10 cellular contexts compared by ENCODE assay signal in genomic region chr2:73859721-73860586, GRCh38. TPM values are rescaled to one million over a fixed set of nuclear protein-coding genes. Genes with fewer than 3 reads are reported as not detected.
DNase-seq lines count a peak whose midpoint lies in the region; ATAC-seq and TF ChIP-seq lines count a peak whose summit lies in the region.
"Had no signal": no experiment of that assay in that cellular context is flagged by ENCODE, and none has a peak within 500 bp of the region (broad histone marks: within the 10 kb centered on the region; RNA-seq: fewer than 3 reads in every experiment).

No MANE protein-coding gene starts in this region.

- no peak for ATAC-seq in GM19324 (IDR thresholded peaks at IDR 0.05; ENCODE audit: low FRiP score, unreplicated experiment)

- DNase-seq in AG04450 (ENCODE audit: low read depth, low spot score): peak; percentile 75
- peak; percentile 92 for DNase-seq in LHCN-M2 (ENCODE audit: low read depth)
- DNase-seq in lung microvascular endothelial cell (ENCODE audit: low read depth in 2 of 2): peak; percentile 61 to 86
- DNase-seq in ovary: no peak
- DNase-seq in endodermal cell: no peak
- DNase-seq in iPS-NIHi7 (ENCODE audit: extremely low spot score): no peak
- DNase-seq: DMS 273 treated with DMSO at 0.1 percent for 48 hours, NCI-H1105 had no signal

- no peak for TF ChIP-seq POLR2A in ovary (IDR thresholded peaks at IDR 0.05)

- H3K4me3 ChIP-seq in AG04450 (ENCODE audit: low read depth, low read length): no peak overlapping the region
- no peak overlapping the region for H3K4me3 ChIP-seq in ovary
- H3K4me3 ChIP-seq in endodermal cell (ENCODE audit: low read length): no peak overlapping the region

- no peak for TF ChIP-seq CTCF in AG04450 (IDR thresholded peaks at IDR 0.05; ENCODE audit: low read depth, low read length)
- no peak for TF ChIP-seq CTCF in ovary (IDR thresholded peaks at IDR 0.05)
- no peak for TF ChIP-seq CTCF in endodermal cell (conservative IDR thresholded peaks at IDR 0.05)

- intact Hi-C loops in ovary (cut with DNase I): no loop called here

- WGBS in ovary, 3 donors: 88 to 89% (median 89%) methylated on average over 6 of the region's 6 CpGs
- 96 to 100% methylated on average over 1 to 6 of the region's 6 CpGs for WGBS in endodermal cell (ENCODE audit: insufficient coverage in 1 of 2, insufficient read length in 1 of 2), 2 experiments

- H3K9ac ChIP-seq in endodermal cell (ENCODE audit: extremely low read depth, low read length, poor library complexity, severe bottlenecking): no peak overlapping the region

- no peak for TF ChIP-seq EP300 in ovary (IDR thresholded peaks at IDR 0.05)

- peak overlapping the region; percentile 35 for H3K27ac Mint-ChIP-seq in activated naive CD8-positive, alpha-beta T cell
- H3K27ac Mint-ChIP-seq in endodermal cell: no peak overlapping the region

- H3K36me3 ChIP-seq in ovary (no peaks in the 10 kb centered on the region), endodermal cell (ENCODE audit: control insufficient read depth, insufficient read depth, low read length) (peaks cover 87% of the 10 kb centered on the region)

- no peaks in the 10 kb centered on the region for H3K27me3 ChIP-seq in AG04450 (ENCODE audit: control insufficient read depth, insufficient read depth, low read length)
- H3K27me3 ChIP-seq in ovary: no peaks in the 10 kb centered on the region
- H3K27me3 ChIP-seq in endodermal cell (ENCODE audit: control insufficient read depth, insufficient read depth, low read length, poor library complexity, severe bottlenecking): no peaks in the 10 kb centered on the region

- no peaks in the 10 kb centered on the region for H3K27me3 Mint-ChIP-seq in activated naive CD8-positive, alpha-beta T cell
- no peaks in the 10 kb centered on the region for H3K27me3 Mint-ChIP-seq in endodermal cell (ENCODE audit: insufficient read depth)

- CTCF ChIA-PET in AG04450 (lab: Charles Lee): interaction anchor here (0.6 kb wide), 1 partner anchor 239 kb away, joined by 4 read pairs; no protein-coding TSS in a partner anchor

- peak overlapping the region; percentile 33 for H3K4me3 Mint-ChIP-seq in activated naive CD8-positive, alpha-beta T cell
- H3K4me3 Mint-ChIP-seq in endodermal cell: no peak overlapping the region

- H3K4me1 Mint-ChIP-seq in activated naive CD8-positive, alpha-beta T cell (ENCODE audit: low read depth): peaks cover 28% of the 10 kb centered on the region
- H3K4me1 Mint-ChIP-seq in endodermal cell: no peaks in the 10 kb centered on the region

- peaks cover 36% of the 10 kb centered on the region for H3K36me3 Mint-ChIP-seq in activated naive CD8-positive, alpha-beta T cell
- peaks cover 71% of the 10 kb centered on the region for H3K36me3 Mint-ChIP-seq in endodermal cell (ENCODE audit: low read depth)

- H3K27ac ChIP-seq in AG04450 (ENCODE audit: low read depth, low read length): no peak overlapping the region
- H3K27ac ChIP-seq in ovary: no peak overlapping the region
- no peak overlapping the region for H3K27ac ChIP-seq in endodermal cell (ENCODE audit: low read depth, low read length)

- H3K4me1 ChIP-seq in ovary (ENCODE audit: insufficient read depth) (no peaks in the 10 kb centered on the region), endodermal cell (ENCODE audit: control insufficient read depth, insufficient read depth, low read length) (no peaks in the 10 kb centered on the region)

- no peaks in the 10 kb centered on the region for H3K9me3 ChIP-seq in AG04450 (ENCODE audit: control insufficient read depth, insufficient read depth, low read length)
- no peaks in the 10 kb centered on the region for H3K9me3 ChIP-seq in ovary
- no peaks in the 10 kb centered on the region for H3K9me3 ChIP-seq in endodermal cell (ENCODE audit: control insufficient read depth, low read length)

- H3K9me3 Mint-ChIP-seq in activated naive CD8-positive, alpha-beta T cell (ENCODE audit: low read depth): no peaks in the 10 kb centered on the region
- no peaks in the 10 kb centered on the region for H3K9me3 Mint-ChIP-seq in endodermal cell

- POLR2A ChIA-PET in AG04450 (lab: Yijun Ruan, JAX): no interaction called here

RNA-seq across cellular contexts. Expression of gene STAMBP, which starts 31.2 kb away (rescaled TPM):
- polyA plus RNA-seq in AG04450 (2011; rRNA removed) (48.3 and 54.5 TPM in 2 replicates), ovary (10 to 100 TPM; 24.7 to 67.9 TPM)
- polyA minus RNA-seq in AG04450 (2011; rRNA and poly(A)+ RNA removed): 32.8 and 38.2 TPM in 2 replicates
- total RNA-seq in LHCN-M2 (2014; rRNA removed) (1,102 and 1,126 TPM in 2 replicates), lung microvascular endothelial cell (8.9 and 13.3 TPM in 2 replicates), ovary (10 to 100 TPM; 17.0 to 34.2 (median 28.1) TPM), endodermal cell (10 to 100 TPM; 41.6 to 42.4 TPM)
- 460 TPM for polyA plus RNA-seq in LHCN-M2 (2012)
- 51.0 TPM for polyA plus RNA-seq in endodermal cell (2013, experiment 1 of 2)
- polyA plus RNA-seq in endodermal cell (2013, experiment 2 of 2): 54.2 TPM

RNA-seq across cellular contexts. Expression of gene ACTG2, which starts 32.9 kb away (rescaled TPM):
- polyA plus RNA-seq in AG04450 (2011; rRNA removed) (641 and 956 TPM in 2 replicates), ovary (100 to 1,000 TPM in 1 of 2 donors, 10 to 100 TPM in 1; 66.5 to 478 TPM)
- polyA minus RNA-seq in AG04450 (2011; rRNA and poly(A)+ RNA removed): 1,663 and 2,074 TPM in 2 replicates
- total RNA-seq in LHCN-M2 (2014; rRNA removed) (2.3 and 2.9 TPM in 2 replicates), lung microvascular endothelial cell (not detected in 2 replicates), ovary (100 to 1,000 TPM in 1 of 7 donors, 10 to 100 TPM in 4, 1 to 10 TPM in 2; 3.8 to 558 (median 42.6) TPM), endodermal cell (1 to 10 TPM; 1.5 to 1.6 TPM)
- polyA plus RNA-seq in LHCN-M2 (2012): 0.49 TPM
- polyA plus RNA-seq in endodermal cell (2013, experiment 1 of 2): 7.3 TPM
- polyA plus RNA-seq in endodermal cell (2013, experiment 2 of 2): 12.0 TPM

Comparison
In these comparisons a context has a peak if more than half of its experiments do, and no peak if none do; other contexts are left out.
1. DNase-seq: peak in AG04450 (single experiment), LHCN-M2 (single experiment) and lung microvascular endothelial cell (2 of 2); none in ovary (0 of 5), endodermal cell (single experiment) and iPS-NIHi7 (single experiment).
2. RNA of gene STAMBP, which starts 31.2 kb away (total RNA-seq): 1,102 to 1,126 TPM in LHCN-M2; 41.6 to 42.4 TPM in endodermal cell, 17.0 to 34.2 TPM in ovary and 8.9 to 13.3 TPM in lung microvascular endothelial cell; every median in the first group is over 10 times any median in the second.